9 cellular contexts compared by ENCODE assay signal in genomic region chr4:184503869-184504300, GRCh38. TPM values are rescaled to one million over a fixed set of nuclear protein-coding genes. Genes with fewer than 3 reads are reported as not detected.
DNase-seq lines count a peak whose midpoint lies in the region; ATAC-seq, FAIRE-seq and TF ChIP-seq lines count a peak whose summit lies in the region.
"Had no signal": no experiment of that assay in that cellular context is flagged by ENCODE, and none has a peak within 500 bp of the region (broad histone marks: within the 10 kb centered on the region; RNA-seq: fewer than 3 reads in every experiment).

No MANE protein-coding gene starts in this region.

- H3K27me3 Mint-ChIP-seq in activated B cell treated with CpG ODN at 0.5 μM for 24 hours: no peaks in the 10 kb centered on the region

- H3K4me3 ChIP-seq in thyroid gland (replicated peaks in 1 of 3): no peak overlapping the region
- H3K4me3 ChIP-seq: heart left ventricle had no signal

- POLR2A ChIA-PET in activated B cell treated with CpG ODN at 0.5 μM for 24 hours (lab: Charles Lee): interaction anchor here (0.6 to 6.1 kb wide), 8 partner anchors 10 to 1583 kb away, joined by 3 to 72 read pairs (median 7); partner anchors contain the start of gene IRF2

- H3K36me3 Mint-ChIP-seq in activated B cell treated with CpG ODN at 0.5 μM for 24 hours (ENCODE audit: low read depth): no peaks in the 10 kb centered on the region

- TF ChIP-seq POLR2A in thyroid gland (IDR thresholded peaks at IDR 0.05): no peak

- no peak overlapping the region for H3K27ac ChIP-seq in thyroid gland

- H3K4me1 Mint-ChIP-seq in activated B cell treated with CpG ODN at 0.5 μM for 24 hours: peaks cover 52% of the 10 kb centered on the region

- no peaks in the 10 kb centered on the region for H3K36me3 ChIP-seq in thyroid gland
- H3K36me3 ChIP-seq: heart left ventricle had no signal

- H3K9me3 Mint-ChIP-seq in activated B cell treated with CpG ODN at 0.5 μM for 24 hours: no peaks in the 10 kb centered on the region

- no peaks in the 10 kb centered on the region for H3K4me1 ChIP-seq in thyroid gland

- no peak for TF ChIP-seq CTCF in activated B cell treated with CpG ODN at 0.5 μM for 24 hours (IDR thresholded peaks at IDR 0.05)
- TF ChIP-seq CTCF in thyroid gland (IDR thresholded peaks at IDR 0.05): no peak

- H3K4me3 Mint-ChIP-seq in activated B cell treated with CpG ODN at 0.5 μM for 24 hours: peak overlapping the region; percentile 64

- ATAC-seq in activated B cell treated with CpG ODN at 0.5 μM for 24 hours (ENCODE audit: low read depth) (peak; percentile 45), sciatic nerve (no peak), HG03159 (IDR thresholded peaks at IDR 0.05; ENCODE audit: unreplicated experiment) (no peak), GM21447 (IDR thresholded peaks at IDR 0.05; ENCODE audit: unreplicated experiment) (no peak)

- peak overlapping the region; percentile 91 for H3K27ac Mint-ChIP-seq in activated B cell treated with CpG ODN at 0.5 μM for 24 hours

- no peaks in the 10 kb centered on the region for H3K27me3 ChIP-seq in thyroid gland
- H3K27me3 ChIP-seq: heart left ventricle had no signal

- no peaks in the 10 kb centered on the region for H3K9me3 ChIP-seq in thyroid gland

- CTCF ChIA-PET in activated B cell treated with CpG ODN at 0.5 μM for 24 hours (lab: Charles Lee): interaction anchor here (1.2 to 1.4 kb wide), 2 partner anchors 21 to 240 kb away, joined by 5 read pairs; no protein-coding TSS in a partner anchor

- intact Hi-C loops in activated B cell treated with CpG ODN at 0.5 μM for 24 hours (cut with micrococcal nuclease) (loop anchor here (2.0 kb wide), 1 partner anchor 15 kb away; no protein-coding TSS in a partner anchor), thyroid gland (cut with DNase I) (no loop called here), sciatic nerve (cut with DNase I) (no loop called here)

- 83 to 84% methylated on average over 7 to 8 of the region's 8 CpGs for WGBS in thyroid gland, 2 donors

- peak; percentile 39 to 63 for DNase-seq in AML-193 (lab: John Stamatoyannopoulos, UW)
- no peak for DNase-seq in GM19239 (ENCODE audit: insufficient read length, low spot score)
- no peak for DNase-seq in activated B cell treated with CpG ODN at 0.5 μM for 24 hours
- DNase-seq in germinal center (ENCODE audit: low spot score): peak; percentile 38
- DNase-seq in thyroid gland: no peak
- no peak for DNase-seq in sciatic nerve (ENCODE audit: low spot score)
- DNase-seq: heart left ventricle had no signal

- peak; percentile 81 for FAIRE-seq in GM19239 (lab: Jason Lieb, UNC)

RNA-seq across cellular contexts. Expression of gene IRF2, which starts 29.5 kb away (rescaled TPM):
- 65.5 and 66.2 TPM in 2 replicates for total RNA-seq in activated B cell treated with CpG ODN at 0.5 μM for 24 hours
- 10 to 100 TPM; 24.7 to 39.8 (median 34.5) TPM for total RNA-seq in thyroid gland
- total RNA-seq in sciatic nerve: 50.2 TPM

Comparison
In these comparisons a context has a peak if more than half of its experiments do, and no peak if none do; other contexts are left out.
1. DNase-seq: peak in AML-193 (2 of 2) and germinal center (single experiment); none in GM19239 (single experiment), activated B cell treated with CpG ODN at 0.5 μM for 24 hours (single experiment), thyroid gland (0 of 2) and sciatic nerve (single experiment).